In the genomic region with DNA sequence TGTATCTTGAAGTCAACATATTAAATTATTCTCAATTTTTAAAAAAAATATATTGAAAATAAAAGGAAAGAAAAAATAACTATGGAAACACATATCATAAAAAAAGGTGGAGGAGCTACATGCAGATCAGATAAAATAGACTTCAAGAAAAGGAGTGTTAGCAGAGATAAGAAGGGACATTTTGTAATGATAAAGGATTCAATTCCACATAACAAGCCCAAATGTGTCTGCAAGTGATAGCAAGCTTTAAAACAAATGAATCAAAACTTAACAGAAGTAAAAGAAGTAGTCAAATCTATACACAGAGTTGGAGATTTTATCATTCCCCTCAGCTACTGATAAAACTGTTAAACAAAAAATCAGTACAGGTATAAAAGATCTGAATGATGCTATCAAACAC, we compare ENCODE assay signal across 20 cellular contexts.
DNase-seq lines count a peak whose midpoint lies in the region; ATAC-seq, FAIRE-seq and TF ChIP-seq lines count a peak whose summit lies in the region.
"Had no signal": no experiment of that assay in that cellular context is flagged by ENCODE, and none has a peak within 500 bp of the region (broad histone marks: within the 10 kb centered on the region; RNA-seq: fewer than 3 reads in every experiment).

No MANE protein-coding gene starts in this region.

- FAIRE-seq in A204.1 (lab: Jason Lieb, UNC) (peak; percentile 3), pancreas (lab: Jason Lieb, UNC) (peak; percentile 29)
- FAIRE-seq: D721Med, G401.6, GM12891, GM19239 had no signal

- ATAC-seq in pancreas = no peak
- ATAC-seq in HG03354 (IDR thresholded peaks at IDR 0.05; ENCODE audit: poor library complexity, severe bottlenecking, unreplicated experiment) = no peak
- ATAC-seq: A549; CD8-positive, alpha-beta T cell had no signal

- TF ChIP-seq CTCF in pancreas (IDR thresholded peaks at IDR 0.05) = no peak

- H3K36me3 ChIP-seq in pancreas = no peaks in the 10 kb centered on the region
- H3K36me3 ChIP-seq: BLaER1 treated with 17β-estradiol and CSF1 and Interleukin-3, amounts not matched to agents 10 nM and 100 nM had no signal

- peaks cover 0 to 2% (median 0%) of the 10 kb centered on the region in 4 donors for H3K27me3 ChIP-seq in pancreas
- H3K27me3 ChIP-seq: BLaER1 treated with 17β-estradiol and CSF1 and Interleukin-3, amounts not matched to agents 10 nM and 100 nM had no signal

- H3K9me3 ChIP-seq in pancreas = no peaks in the 10 kb centered on the region
- H3K9me3 ChIP-seq: A549, Caco-2 had no signal

- no peak overlapping the region for H3K27ac ChIP-seq in pancreas
- H3K27ac ChIP-seq: A549; BLaER1 treated with 17β-estradiol and CSF1 and Interleukin-3, amounts not matched to agents 10 nM and 100 nM; C4-2B had no signal

- H3K4me1 ChIP-seq in pancreas = no peaks in the 10 kb centered on the region
- H3K4me1 ChIP-seq: BLaER1 treated with 17β-estradiol and CSF1 and Interleukin-3, amounts not matched to agents 10 nM and 100 nM; Caco-2 had no signal

- intact Hi-C loops in pancreas (cut with DNase I) = no loop called here

- DNase-seq in OCI-M1 (lab: John Stamatoyannopoulos, UW) = peak; percentile 2
- DNase-seq in pancreas = no peak
- DNase-seq in activated CD8-positive, alpha-beta memory T cell treated with anti-CD3 and anti-CD28 coated beads for 24 hours = no peak
- DNase-seq: 8988T; AML-193; Caco-2; Calu3; CD4-positive, alpha-beta T cell; CD8-positive, alpha-beta T cell; DMS79 treated with DMSO at 0.1 percent for 48 hours; GF-D8 had no signal

- H3K4me3 ChIP-seq in pancreas = no peak overlapping the region
- H3K4me3 ChIP-seq: A549; BLaER1 treated with 17β-estradiol and CSF1 and Interleukin-3, amounts not matched to agents 10 nM and 100 nM had no signal
